14 cellular contexts compared by ENCODE assay signal in the genomic region with DNA sequence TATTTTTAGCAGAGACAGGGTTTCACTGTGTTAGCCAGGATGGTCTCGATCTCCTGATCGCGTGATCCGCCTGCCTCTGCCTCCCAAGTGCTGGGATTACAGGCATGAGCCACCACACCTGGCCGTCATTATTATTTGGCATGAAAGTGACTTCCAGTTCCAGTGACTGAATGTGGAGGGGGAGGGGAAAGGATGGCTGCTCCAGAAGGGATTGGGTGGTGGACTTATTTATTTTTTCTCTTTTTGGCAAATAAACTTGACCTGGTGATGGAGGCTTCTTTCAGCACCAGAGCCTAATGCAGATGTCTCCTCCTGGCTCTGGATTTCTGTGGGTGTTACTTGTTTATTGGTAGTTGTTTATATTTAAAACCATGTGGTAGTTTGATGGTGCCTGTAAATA. TPM values are rescaled to one million over a fixed set of nuclear protein-coding genes. Genes with fewer than 3 reads are reported as not detected.
A peak's percentile ranks its signal among the peaks of the same experiment; 100 is the strongest.
DNase-seq lines count a peak whose midpoint lies in the region; ATAC-seq, FAIRE-seq and TF ChIP-seq lines count a peak whose summit lies in the region.
"Had no signal": no experiment of that assay in that cellular context is flagged by ENCODE, and none has a peak within 500 bp of the region (broad histone marks: within the 10 kb centered on the region; RNA-seq: fewer than 3 reads in every experiment).

No MANE protein-coding gene starts in this region.

- DNase-seq in AG09319 (ENCODE audit: extremely low read depth, low read depth) (peak; percentile 54), IMR-90 (no peak), neural progenitor cell (ENCODE audit: low spot score) (no peak), NOMO-1 treated with dmso at 0.1 percent for 144 hours (lab: John Stamatoyannopoulos, UW; ENCODE audit: unreplicated experiment) (no peak), heart left ventricle (no peak), gastrocnemius medialis (no peak), head of caudate nucleus (no peak)
- DNase-seq: CD8-positive, alpha-beta T cell; GF-D8; H9; SIG-M5 had no signal

- H4K8ac ChIP-seq in IMR-90 (ENCODE audit: low read depth in 2 of 2, low read length in 2 of 2), result no peak overlapping the region

- peaks cover 14% of the 10 kb centered on the region for H3K27me3 ChIP-seq in IMR-90 (ENCODE audit: control insufficient read depth, insufficient read depth, low read length)
- H3K27me3 ChIP-seq in neural progenitor cell, result no peaks in the 10 kb centered on the region
- H3K27me3 ChIP-seq in heart left ventricle, result no peaks in the 10 kb centered on the region
- H3K27me3 ChIP-seq in gastrocnemius medialis, result no peaks in the 10 kb centered on the region
- H3K27me3 ChIP-seq: BE2C had no signal

- no peak for TF ChIP-seq RAD21 in IMR-90 (IDR thresholded peaks at IDR 0.05; ENCODE audit: low read length)

- 0 out of 2 replicates have a peak overlapping the region, but pooled peaks have one; percentile 42 for H2BK20ac ChIP-seq in IMR-90 (ENCODE audit: low read depth, low read length)

- no peak overlapping the region for H3K14ac ChIP-seq in IMR-90 (replicated peaks; ENCODE audit: low read depth, low read length)

- dilution Hi-C loops in IMR-90 (cut with HindIII; ENCODE audit: low sequenced_read_pairs, unreplicated experiment), result no loop called here

- in situ Hi-C loops in IMR-90 (cut with MboI; ENCODE audit: low sequenced_read_pairs) (no loop called here), gastrocnemius medialis (cut with MboI; ENCODE audit: low sequenced_read_pairs in 4 of 4) (loop anchor here (25.0 kb wide), 1 partner anchor 186 kb away; no protein-coding TSS in a partner anchor)

- no peak overlapping the region for H4K91ac ChIP-seq in IMR-90 (ENCODE audit: insufficient read depth, low read depth, low read length)

- H3K4me1 ChIP-seq in IMR-90 (ENCODE audit: control insufficient read depth, insufficient read depth, low read length) (peaks cover 5% of the 10 kb centered on the region), neural progenitor cell (no peaks in the 10 kb centered on the region), heart left ventricle (peaks cover 0 to 12% (median 2%) of the 10 kb centered on the region in 12 donors), gastrocnemius medialis (peaks cover 0 to 6% of the 10 kb centered on the region in 2 donors)
- H3K4me1 ChIP-seq: BE2C had no signal

- H3K56ac ChIP-seq in IMR-90 (ENCODE audit: extremely low read depth, insufficient read depth, low read length), result no peak overlapping the region

- BruUV-seq in IMR-90 (replicated peaks; lab: Mats Ljungman, UMichigan), result no TSS peak

- WGBS in IMR-90 (ENCODE audit: extremely low coverage in 2 of 2, insufficient read length in 1 of 2), 2 experiments, result 80% methylated on average over 3 of the region's 5 CpGs; no CpG with 5 or more reads in 1 of the 2 experiments
- 80 to 91% (median 86%) methylated on average over 5 of the region's 5 CpGs for WGBS in heart left ventricle, 4 donors

- peaks cover under 1% of the 10 kb centered on the region for H3K27me3 Mint-ChIP-seq in neural progenitor cell (ENCODE audit: insufficient read depth, low read depth)

- no peak overlapping the region for H3K4me2 ChIP-seq in IMR-90 (ENCODE audit: low read depth, low read length)
- no peak overlapping the region for H3K4me2 ChIP-seq in neural progenitor cell

- no peak overlapping the region for H3K4ac ChIP-seq in IMR-90 (ENCODE audit: low read depth, low read length)

- no peaks in the 10 kb centered on the region for H3K79me2 ChIP-seq in neural progenitor cell (ENCODE audit: low read depth)

- H3K23ac ChIP-seq in IMR-90 (ENCODE audit: low read depth, low read length), result no peak overlapping the region

- no peaks in the 10 kb centered on the region for H4K20me1 ChIP-seq in IMR-90 (ENCODE audit: insufficient read depth, low read length)
- no peaks in the 10 kb centered on the region for H4K20me1 ChIP-seq in neural progenitor cell (ENCODE audit: low read depth)

- TF ChIP-seq CTCF in AG09319 (IDR thresholded peaks at IDR 0.05; ENCODE audit: low read depth, low read length) (no peak), IMR-90 (conservative IDR thresholded peaks at IDR 0.05; ENCODE audit: low read depth, low read length) (no peak), neural progenitor cell (IDR thresholded peaks at IDR 0.05) (no peak), heart left ventricle (IDR thresholded peaks at IDR 0.05) (no peak), gastrocnemius medialis (IDR thresholded peaks at IDR 0.05 in 4 of 5, conservative IDR thresholded peaks at IDR 0.05 in 1 of 5) (no peak)

- FAIRE-seq in endometrium (lab: Jason Lieb, UNC), result peak; percentile 15
- FAIRE-seq: RCC 7860 had no signal

- TF ChIP-seq POLR2A in IMR-90 (IDR thresholded peaks at IDR 0.05; ENCODE audit: low read depth, low read length), result no peak
- no peak for TF ChIP-seq POLR2A in heart left ventricle (IDR thresholded peaks at IDR 0.05)
- TF ChIP-seq POLR2A in gastrocnemius medialis (IDR thresholded peaks at IDR 0.05), result no peak

- no peak overlapping the region for H2AFZ ChIP-seq in IMR-90 (replicated peaks; ENCODE audit: low read length, poor library complexity)
- no peak overlapping the region for H2AFZ ChIP-seq in neural progenitor cell (replicated peaks)

- no peaks in the 10 kb centered on the region for H3F3A ChIP-seq in neural progenitor cell (ENCODE audit: low read depth)

- H2BK15ac ChIP-seq in IMR-90 (ENCODE audit: low read depth, low read length), result no peak overlapping the region

- no peak overlapping the region for H2AK5ac ChIP-seq in IMR-90 (ENCODE audit: low read depth, low read length)

- no peak overlapping the region for H3K27ac ChIP-seq in IMR-90 (ENCODE audit: insufficient read depth, low read length)
- no peak overlapping the region for H3K27ac ChIP-seq in neural progenitor cell
- H3K27ac ChIP-seq in heart left ventricle, result no peak overlapping the region
- H3K27ac ChIP-seq in gastrocnemius medialis, result no peak overlapping the region

- H3K18ac ChIP-seq in IMR-90 (ENCODE audit: low read depth, low read length), result no peak overlapping the region

- CTCF ChIA-PET in IMR-90 (lab: Yijun Ruan, JAX), result interaction anchor here (1.1 to 1.7 kb wide), 2 partner anchors 10 to 63 kb away, joined by 4 read pairs; no protein-coding TSS in a partner anchor

- no peak overlapping the region for H2AK9ac ChIP-seq in IMR-90 (replicated peaks; ENCODE audit: low read depth, low read length, poor library complexity)

- no peak overlapping the region for H4K5ac ChIP-seq in IMR-90 (ENCODE audit: low read depth, low read length)

- H2BK5ac ChIP-seq in IMR-90 (ENCODE audit: low read depth, low read length, poor library complexity, severe bottlenecking), result no peak overlapping the region

- H2BK120ac ChIP-seq in IMR-90 (ENCODE audit: low read depth, low read length), result no peak overlapping the region

- no peak overlapping the region for H3K9ac ChIP-seq in IMR-90 (ENCODE audit: low read depth, low read length)
- H3K9ac ChIP-seq in neural progenitor cell, result no peak overlapping the region

- peaks cover 22% of the 10 kb centered on the region for H3K4me1 Mint-ChIP-seq in neural progenitor cell

- intact Hi-C loops in IMR-90 (cut with micrococcal nuclease) (no loop called here), heart left ventricle (cut with DNase I) (no loop called here), gastrocnemius medialis (cut with DNase I; ENCODE audit: low total_unique reads) (no loop called here), head of caudate nucleus (cut with DNase I) (no loop called here)

- ATAC-seq in IMR-90 (ENCODE audit: low read depth) (no peak), heart left ventricle (no peak), gastrocnemius medialis (no peak)
- ATAC-seq: CD8-positive, alpha-beta T cell had no signal

- peaks cover 2% of the 10 kb centered on the region for H3K9me3 Mint-ChIP-seq in neural progenitor cell
- H3K9me3 Mint-ChIP-seq: CD8-positive, alpha-beta T cell; H9 had no signal

- H3K79me1 ChIP-seq in IMR-90 (ENCODE audit: low read depth in 1 of 2, low read length in 2 of 2), result no peaks in the 10 kb centered on the region

- H3K4me3 ChIP-seq in IMR-90 (ENCODE audit: insufficient read depth, low read depth, low read length) (no peak overlapping the region), neural progenitor cell (no peak overlapping the region), heart left ventricle (no peak overlapping the region), gastrocnemius medialis (no peak overlapping the region)

- H3K9me3 ChIP-seq in IMR-90 (ENCODE audit: control insufficient read depth, insufficient read depth, low read length) (no peaks in the 10 kb centered on the region), neural progenitor cell (ENCODE audit: low read depth) (no peaks in the 10 kb centered on the region), heart left ventricle (no peaks in the 10 kb centered on the region), gastrocnemius medialis (no peaks in the 10 kb centered on the region)
- H3K9me3 ChIP-seq: BE2C had no signal

- POLR2A ChIA-PET in IMR-90 (lab: Charles Lee; ENCODE audit: unreplicated experiment), result no interaction called here

- H3K9me1 ChIP-seq in IMR-90 (ENCODE audit: insufficient read depth, low read length), result no peaks in the 10 kb centered on the region

- H3K36me3 ChIP-seq in IMR-90 (ENCODE audit: control insufficient read depth, insufficient read depth, low read length) (no peaks in the 10 kb centered on the region), neural progenitor cell (no peaks in the 10 kb centered on the region), heart left ventricle (no peaks in the 10 kb centered on the region), gastrocnemius medialis (no peaks in the 10 kb centered on the region)
- H3K36me3 ChIP-seq: BE2C had no signal

- no peaks in the 10 kb centered on the region for H3K36me3 Mint-ChIP-seq in neural progenitor cell
- H3K36me3 Mint-ChIP-seq: CD8-positive, alpha-beta T cell had no signal

- no peak overlapping the region for H3K4me3 Mint-ChIP-seq in neural progenitor cell
- H3K4me3 Mint-ChIP-seq: CD8-positive, alpha-beta T cell; H9 had no signal

- H3K27ac Mint-ChIP-seq in neural progenitor cell, result peak overlapping the region; percentile 57
- H3K27ac Mint-ChIP-seq: CD8-positive, alpha-beta T cell; H9 had no signal

TF ChIP-seq in IMR-90, 13 proteins besides CTCF, POLR2A, EP300 and RAD21 (continues in another document):
- no peak for TF ChIP-seq NFE2L2 (IDR thresholded peaks at IDR 0.05; ENCODE audit: low read depth, low read length)
- TF ChIP-seq SMC3 (IDR thresholded peaks at IDR 0.05; ENCODE audit: low read depth, low read length), result no peak
- no peak for TF ChIP-seq FOS (IDR thresholded peaks at IDR 0.05; ENCODE audit: low read depth, low read length)

RNA-seq across cellular contexts. Expression of a gene that starts 16.9 kb away (rescaled TPM):
- 0.56 and 0.72 TPM in 2 replicates for total RNA-seq in IMR-90 (2012; rRNA removed)
- polyA plus RNA-seq in IMR-90 (2012; rRNA removed), result 1.1 and 1.6 TPM in 2 replicates
- polyA plus RNA-seq in IMR-90 (2012; cell fraction: cytosol; rRNA removed), result 1.2 and 1.9 TPM in 2 replicates
- polyA plus RNA-seq in IMR-90 (2012; cell fraction: nucleus; rRNA removed; ENCODE audit: low replicate concordance), result 1.9 TPM in 2 replicates
- 0.99 and 3.3 TPM in 2 replicates for total RNA-seq in neural progenitor cell (ENCODE audit: low replicate concordance)
- total RNA-seq in heart left ventricle, result 10 to 100 TPM in 1 of 9 donors, 1 to 10 TPM in 8; 4.4 to 12.4 (median 5.2) TPM
- polyA plus RNA-seq in heart left ventricle, result 1 to 10 TPM; 2.9 to 3.7 TPM
- 10 to 100 TPM in 3 of 4 donors, 1 to 10 TPM in 1; 6.6 to 25.0 (median 14.6) TPM for total RNA-seq in gastrocnemius medialis
